ENCODE assay signal across 13 cellular contexts in genomic region chr10:124180947-124181549, GRCh38.
DNase-seq lines count a peak whose midpoint lies in the region; ATAC-seq, FAIRE-seq and TF ChIP-seq lines count a peak whose summit lies in the region.
"Had no signal": no experiment of that assay in that cellular context is flagged by ENCODE, and none has a peak within 500 bp of the region (broad histone marks: within the 10 kb centered on the region; RNA-seq: fewer than 3 reads in every experiment).

No MANE protein-coding gene starts in this region.

- H2AFZ ChIP-seq in osteoblast (ENCODE audit: low read length), result no peak overlapping the region

- no peak overlapping the region for H3K27ac ChIP-seq in osteoblast (ENCODE audit: low read depth, low read length)
- no peak overlapping the region for H3K27ac ChIP-seq in body of pancreas
- H3K27ac ChIP-seq: colonic mucosa, gastroesophageal sphincter had no signal

- H3K4me3 ChIP-seq in GM12865 (ENCODE audit: low read depth, low read length) (no peak overlapping the region), bronchial epithelial cell (ENCODE audit: low read depth, low read length) (no peak overlapping the region), osteoblast (ENCODE audit: insufficient read depth, low read length) (no peak overlapping the region), body of pancreas (no peak overlapping the region)
- H3K4me3 ChIP-seq: colonic mucosa, gastroesophageal sphincter had no signal

- H4K20me1 ChIP-seq in osteoblast (ENCODE audit: insufficient read depth, low read length), result no peaks in the 10 kb centered on the region

- 85 to 89% methylated on average over 10 of the region's 10 CpGs for WGBS in body of pancreas, 2 donors

- FAIRE-seq in bronchial epithelial cell (lab: Jason Lieb, UNC), result no peak

- TF ChIP-seq CTCF in GM12865 (IDR thresholded peaks at IDR 0.05; ENCODE audit: insufficient read depth, low read depth, low read length, missing control alignments), result no peak
- no peak for TF ChIP-seq CTCF in bronchial epithelial cell (IDR thresholded peaks at IDR 0.05; ENCODE audit: insufficient read depth, low read length, severe bottlenecking)
- TF ChIP-seq CTCF in osteoblast (IDR thresholded peaks at IDR 0.05; ENCODE audit: extremely low read depth, low read depth, low read length), result no peak
- no peak for TF ChIP-seq CTCF in body of pancreas (IDR thresholded peaks at IDR 0.05)

- no peak overlapping the region for H3K4me2 ChIP-seq in osteoblast (ENCODE audit: insufficient read depth, low read length)
- H3K4me2 ChIP-seq: SK-N-SH had no signal

- DNase-seq in GM12865 (ENCODE audit: low read depth) (peak; percentile 45), HT1080 (ENCODE audit: low read depth) (peak; percentile 86), bronchial epithelial cell (ENCODE audit: low read depth) (peak; percentile 72), osteoblast (ENCODE audit: insufficient read length, low spot score, missing footprints) (peak; percentile 89), body of pancreas (no peak)
- no peak for DNase-seq in central memory CD4-positive, alpha-beta T cell
- DNase-seq: CD4-positive, CD25-positive, alpha-beta regulatory T cell; colonic mucosa; NCI-H2107; retina; SK-N-SH had no signal

- H3K4me1 ChIP-seq in osteoblast (ENCODE audit: insufficient read depth, low read length) (peaks cover 21% of the 10 kb centered on the region), body of pancreas (no peaks in the 10 kb centered on the region)
- H3K4me1 ChIP-seq: colonic mucosa, gastroesophageal sphincter had no signal

- no peaks in the 10 kb centered on the region for H3K79me2 ChIP-seq in osteoblast (ENCODE audit: insufficient read depth, low read length)

- H3K36me3 ChIP-seq in bronchial epithelial cell (ENCODE audit: control insufficient read depth, insufficient read depth, low read length), result no peaks in the 10 kb centered on the region
- H3K36me3 ChIP-seq in osteoblast (ENCODE audit: insufficient read depth, low read length), result no peaks in the 10 kb centered on the region
- H3K36me3 ChIP-seq in body of pancreas (replicated peaks in 1 of 2; ENCODE audit: insufficient read depth in 1 of 2, low read depth in 2 of 2), result no peaks in the 10 kb centered on the region
- H3K36me3 ChIP-seq: colonic mucosa, gastroesophageal sphincter had no signal

- intact Hi-C loops in body of pancreas (cut with DNase I), result no loop called here

- TF ChIP-seq POLR2A in body of pancreas (IDR thresholded peaks at IDR 0.05), result no peak

- H3K27me3 ChIP-seq in bronchial epithelial cell (ENCODE audit: control insufficient read depth, insufficient read depth, low read length) (no peaks in the 10 kb centered on the region), osteoblast (ENCODE audit: insufficient read depth, low read length) (no peaks in the 10 kb centered on the region), body of pancreas (no peaks in the 10 kb centered on the region)
- H3K27me3 ChIP-seq: colonic mucosa, gastroesophageal sphincter had no signal

- H3K9me3 ChIP-seq in osteoblast (ENCODE audit: low read depth, low read length) (no peaks in the 10 kb centered on the region), body of pancreas (no peaks in the 10 kb centered on the region)
- H3K9me3 ChIP-seq: colonic mucosa, gastroesophageal sphincter, SK-N-SH had no signal

- no peak for ATAC-seq in body of pancreas
- no peak for ATAC-seq in HG02981 (IDR thresholded peaks at IDR 0.05; ENCODE audit: unreplicated experiment)
- ATAC-seq: gastroesophageal sphincter had no signal

Comparison
In these comparisons a context has a peak if more than half of its experiments do, and no peak if none do; other contexts are left out.
1. DNase-seq: peak in GM12865 (single experiment), HT1080 (single experiment), bronchial epithelial cell (single experiment) and osteoblast (single experiment); none in body of pancreas (0 of 4) and central memory CD4-positive, alpha-beta T cell (single experiment).